8 cellular contexts compared by ENCODE assay signal in genomic region chrX:52933976-52934703, GRCh38. TPM values are rescaled to one million over a fixed set of nuclear protein-coding genes. Genes with fewer than 3 reads are reported as not detected.
DNase-seq lines count a peak whose midpoint lies in the region; ATAC-seq and TF ChIP-seq lines count a peak whose summit lies in the region.

No MANE protein-coding gene starts in this region.

- DNase-seq in stimulated activated naive CD8-positive, alpha-beta T cell treated with anti-CD3 and anti-CD28 coated beads, Interleukin-15, Interleukin-2, amounts not matched to agents 100 U/mL and 50 U/mL, for 24 hours: no peak
- DNase-seq in choroid plexus epithelial cell (ENCODE audit: low read depth) (no peak), myocyte (ENCODE audit: low read depth) (peak; percentile 56), COLO668 (lab: John Stamatoyannopoulos, UW; ENCODE audit: unreplicated experiment) (no peak)
- DNase-seq in stimulated activated CD4-positive, alpha-beta T cell treated with anti-CD3 and anti-CD28 coated beads, Interleukin-12 subunit alpha, Interleukin-12 subunit beta, amount 100 ng/mL, for 4 hours: no peak

- peak overlapping the region; percentile 92 for H3K4me3 Mint-ChIP-seq in stimulated activated naive CD8-positive, alpha-beta T cell treated with anti-CD3 and anti-CD28 coated beads, Interleukin-15, Interleukin-2, amounts not matched to agents 100 ng/mL and 50 ng/mL, for 24 hours

- no peaks in the 10 kb centered on the region for H3F3A ChIP-seq in Loucy (ENCODE audit: low read depth)

- no peaks in the 10 kb centered on the region for H4K20me1 ChIP-seq in Loucy (ENCODE audit: insufficient read depth, low read length, poor library complexity, severe bottlenecking)

- no peaks in the 10 kb centered on the region for H3K27me3 ChIP-seq in Loucy (ENCODE audit: insufficient read depth, low read length, poor library complexity, severe bottlenecking)

- H3K9me2 ChIP-seq in Loucy (replicated peaks; ENCODE audit: low read depth, low read length): no peaks in the 10 kb centered on the region

- peak overlapping the region; percentile 79 for H3K9ac ChIP-seq in Loucy (ENCODE audit: low read depth, low read length, poor library complexity, severe bottlenecking)

- peaks cover 5% of the 10 kb centered on the region for H3K27me3 Mint-ChIP-seq in stimulated activated naive CD8-positive, alpha-beta T cell treated with anti-CD3 and anti-CD28 coated beads, Interleukin-15, Interleukin-2, amounts not matched to agents 100 ng/mL and 50 ng/mL, for 24 hours

- H3K36me3 Mint-ChIP-seq in stimulated activated naive CD8-positive, alpha-beta T cell treated with anti-CD3 and anti-CD28 coated beads, Interleukin-15, Interleukin-2, amounts not matched to agents 100 ng/mL and 50 ng/mL, for 24 hours (ENCODE audit: low read depth): no peaks in the 10 kb centered on the region

- TF ChIP-seq CTCF in Loucy (conservative IDR thresholded peaks at IDR 0.05; ENCODE audit: low read length): no peak
- TF ChIP-seq CTCF in choroid plexus epithelial cell (conservative IDR thresholded peaks at IDR 0.05; ENCODE audit: low read depth, low read length): no peak

- no peaks in the 10 kb centered on the region for H3K79me2 ChIP-seq in Loucy (ENCODE audit: insufficient read depth, low read length)

- no peaks in the 10 kb centered on the region for H3K9me3 ChIP-seq in Loucy (ENCODE audit: insufficient read depth, low read depth, low read length)

- no peak for ATAC-seq in stimulated activated naive CD8-positive, alpha-beta T cell treated with anti-CD3 and anti-CD28 coated beads, Interleukin-15, Interleukin-2, amounts not matched to agents 100 U/mL and 50 U/mL, for 24 hours
- ATAC-seq in HG03108 (IDR thresholded peaks at IDR 0.05; ENCODE audit: unreplicated experiment): no peak

- H3K4me1 Mint-ChIP-seq in stimulated activated naive CD8-positive, alpha-beta T cell treated with anti-CD3 and anti-CD28 coated beads, Interleukin-15, Interleukin-2, amounts not matched to agents 100 ng/mL and 50 ng/mL, for 24 hours (ENCODE audit: low read depth): peaks cover 16% of the 10 kb centered on the region

- H3K36me3 ChIP-seq in Loucy (ENCODE audit: insufficient read depth, low read length): no peaks in the 10 kb centered on the region

- H3K4me3 ChIP-seq in Loucy (ENCODE audit: low read length, poor library complexity, severe bottlenecking): peak overlapping the region; percentile 86
- H3K4me3 ChIP-seq in choroid plexus epithelial cell (ENCODE audit: low read depth, low read length): peak overlapping the region; percentile 73

- peak overlapping the region; percentile 88 for H3K4me2 ChIP-seq in Loucy (ENCODE audit: low read depth, low read length, poor library complexity, severe bottlenecking)

- H3K4me1 ChIP-seq in Loucy (ENCODE audit: insufficient read depth, low read length, poor library complexity, severe bottlenecking): no peaks in the 10 kb centered on the region

- peak overlapping the region; percentile 96 for H2AFZ ChIP-seq in Loucy (ENCODE audit: low read length)

- peak overlapping the region; percentile 99 for H3K27ac Mint-ChIP-seq in stimulated activated naive CD8-positive, alpha-beta T cell treated with anti-CD3 and anti-CD28 coated beads, Interleukin-15, Interleukin-2, amounts not matched to agents 100 ng/mL and 50 ng/mL, for 24 hours

- no peaks in the 10 kb centered on the region for H3K9me3 Mint-ChIP-seq in stimulated activated naive CD8-positive, alpha-beta T cell treated with anti-CD3 and anti-CD28 coated beads, Interleukin-15, Interleukin-2, amounts not matched to agents 100 ng/mL and 50 ng/mL, for 24 hours

RNA-seq across cellular contexts. Expression of gene FAM156A, which starts 24.2 kb away (rescaled TPM):
- 16.7 and 30.5 TPM in 2 replicates for total RNA-seq in myocyte
- 42.2 TPM for polyA plus RNA-seq in myocyte (2012)

RNA-seq across cellular contexts. Expression of gene FAM156B, which starts 37.0 kb away (rescaled TPM):
- total RNA-seq in myocyte: 19.3 and 22.8 TPM in 2 replicates
- 13.8 TPM for polyA plus RNA-seq in myocyte (2012)
